In genomic region chr6:157148391-157149323, GRCh38 we compare ENCODE assay signal across 8 cellular contexts.
DNase-seq lines count a peak whose midpoint lies in the region; ATAC-seq and TF ChIP-seq lines count a peak whose summit lies in the region.

No MANE protein-coding gene starts in this region.

- in situ Hi-C loops in HAP-1 (cut with MboI; ENCODE audit: low sequenced_read_pairs) = no loop called here

- peaks cover 4% of the 10 kb centered on the region for H3K36me3 Mint-ChIP-seq in glutamatergic neuron (ENCODE audit: unreplicated experiment)

- peaks cover 44% of the 10 kb centered on the region for H3K4me1 Mint-ChIP-seq in glutamatergic neuron (ENCODE audit: low read depth, unreplicated experiment)

- no peaks in the 10 kb centered on the region for H3K9me3 ChIP-seq in HAP-1

- H3K9me3 Mint-ChIP-seq in glutamatergic neuron (ENCODE audit: unreplicated experiment) = peaks cover 12% of the 10 kb centered on the region

- peaks cover 12% of the 10 kb centered on the region for H3K4me1 ChIP-seq in HAP-1

- ATAC-seq in GM19395 (IDR thresholded peaks at IDR 0.05; ENCODE audit: unreplicated experiment) = no peak

- DNase-seq in H4 (ENCODE audit: low spot score) = peak; percentile 94
- no peak for DNase-seq in glutamatergic neuron
- peak; percentile 96 for DNase-seq in renal cortical epithelial cell (ENCODE audit: low read depth)
- no peak for DNase-seq in T-helper 2 cell
- no peak for DNase-seq in HAP-1 (ENCODE audit: low spot score in 2 of 2)
- DNase-seq in DMS153 (lab: John Stamatoyannopoulos, UW) = no peak

- H3K27me3 Mint-ChIP-seq in glutamatergic neuron (ENCODE audit: unreplicated experiment) = peaks cover 9% of the 10 kb centered on the region

- H3K36me3 ChIP-seq in HAP-1 (replicated peaks) = no peaks in the 10 kb centered on the region

- H3K4me3 Mint-ChIP-seq in glutamatergic neuron (ENCODE audit: unreplicated experiment) = peak overlapping the region; percentile 58

- H3K27ac Mint-ChIP-seq in glutamatergic neuron (ENCODE audit: unreplicated experiment) = peak overlapping the region; percentile 93

- H3K4me3 ChIP-seq in WI38 (ENCODE audit: low read depth, low read length) = peak overlapping the region; percentile 32
- no peak overlapping the region for H3K4me3 ChIP-seq in HAP-1

- H3K27me3 ChIP-seq in HAP-1 (ENCODE audit: low read depth) = no peaks in the 10 kb centered on the region

- no peak for TF ChIP-seq CTCF in WI38 (IDR thresholded peaks at IDR 0.05; ENCODE audit: low read depth, low read length)
- no peak for TF ChIP-seq CTCF in glutamatergic neuron (IDR thresholded peaks at IDR 0.05; ENCODE audit: partially characterized antibody, unreplicated experiment)

Comparison
In these comparisons a context has a peak if more than half of its experiments do, and no peak if none do; other contexts are left out.
1. DNase-seq: peak in H4 (single experiment) and renal cortical epithelial cell (single experiment); none in glutamatergic neuron (single experiment), T-helper 2 cell (0 of 5), HAP-1 (0 of 2) and DMS153 (single experiment).